In genomic region chr18:10010611-10011015, GRCh38 we compare ENCODE assay signal across 10 cellular contexts.
A peak's percentile ranks its signal among the peaks of the same experiment; 100 is the strongest.
DNase-seq lines count a peak whose midpoint lies in the region; ATAC-seq and TF ChIP-seq lines count a peak whose summit lies in the region.
"Had no signal": no experiment of that assay in that cellular context is flagged by ENCODE, and none has a peak within 500 bp of the region (broad histone marks: within the 10 kb centered on the region; RNA-seq: fewer than 3 reads in every experiment).

No MANE protein-coding gene starts in this region.

- dilution Hi-C loops in IMR-90 (cut with HindIII; ENCODE audit: low sequenced_read_pairs, unreplicated experiment): no loop called here

- no peak overlapping the region for H3K56ac ChIP-seq in IMR-90 (ENCODE audit: extremely low read depth, insufficient read depth, low read length)

- TF ChIP-seq POLR2A in IMR-90 (IDR thresholded peaks at IDR 0.05; ENCODE audit: low read depth, low read length): no peak

- peak overlapping the region; percentile 41 for H2BK120ac ChIP-seq in IMR-90 (ENCODE audit: low read depth, low read length)

- H3K36me3 Mint-ChIP-seq in activated T-cell treated with anti-CD3 and anti-CD28 coated beads, Interleukin-2, amount 50 U/mL, for 4 hours (ENCODE audit: insufficient read depth): no peaks in the 10 kb centered on the region

- H3K4me3 ChIP-seq in IMR-90 (ENCODE audit: insufficient read depth, low read depth, low read length) (no peak overlapping the region), choroid plexus epithelial cell (ENCODE audit: low read depth, low read length) (no peak overlapping the region)
- H3K4me3 ChIP-seq: GM12878 had no signal

- H2BK15ac ChIP-seq in IMR-90 (ENCODE audit: low read depth, low read length): 0 out of 3 replicates have a peak overlapping the region, but pooled peaks have one; percentile 1

- ATAC-seq in IMR-90 (ENCODE audit: low read depth): peak; percentile 93
- ATAC-seq in GM18502 (IDR thresholded peaks at IDR 0.05; ENCODE audit: poor library complexity, unreplicated experiment): no peak
- ATAC-seq in activated T-cell treated with anti-CD3 and anti-CD28 coated beads, Interleukin-2, amount 50 U/mL, for 4 hours: no peak
- ATAC-seq: GM12878 had no signal

- no peaks in the 10 kb centered on the region for H4K20me1 ChIP-seq in IMR-90 (ENCODE audit: insufficient read depth, low read length)

- intact Hi-C loops in IMR-90 (cut with micrococcal nuclease): loop anchor here (10.0 kb wide), 1 partner anchor 224 kb away; no protein-coding TSS in a partner anchor

- TF ChIP-seq RAD21 in IMR-90 (IDR thresholded peaks at IDR 0.05; ENCODE audit: low read length): peak; percentile 12; the same call in 1 of the 2 replicates

- DNase-seq in IMR-90 (peak; percentile 92), choroid plexus epithelial cell (ENCODE audit: low read depth) (peak; percentile 68), left kidney (ENCODE audit: low read depth, low spot score) (peak; percentile 43), substantia nigra (lab: John Stamatoyannopoulos, UW) (peak in 24 of 49 donors; percentile 13 to 74 (median 39)), GM19240 (ENCODE audit: insufficient read length, low spot score) (no peak)
- no peak for DNase-seq in activated T-cell treated with anti-CD3 and anti-CD28 coated beads, Interleukin-2, amount 50 U/mL, for 4 hours
- DNase-seq in activated effector memory CD4-positive, alpha-beta T cell treated with anti-CD3 and anti-CD28 coated beads, Interleukin-2, amount 50 U/mL, for 16 hours: no peak
- DNase-seq: NCI-H2171 had no signal

- H2BK20ac ChIP-seq in IMR-90 (ENCODE audit: low read depth, low read length): peak overlapping the region; percentile 53; the same call in 1 of the 2 replicates

- no peak overlapping the region for H2AK5ac ChIP-seq in IMR-90 (ENCODE audit: low read depth, low read length)

- no peaks in the 10 kb centered on the region for H3K4me1 Mint-ChIP-seq in activated T-cell treated with anti-CD3 and anti-CD28 coated beads, Interleukin-2, amount 50 U/mL, for 4 hours (ENCODE audit: low read depth)

- H3K9me1 ChIP-seq in IMR-90 (ENCODE audit: insufficient read depth, low read length): peaks cover 14% of the 10 kb centered on the region

- no peak overlapping the region for H3K4me3 Mint-ChIP-seq in activated T-cell treated with anti-CD3 and anti-CD28 coated beads, Interleukin-2, amount 50 U/mL, for 4 hours

- CTCF ChIA-PET in IMR-90 (lab: Yijun Ruan, JAX): interaction anchor here (0.6 to 1.3 kb wide), 2 partner anchors 63 to 508 kb away, joined by 6 to 7 read pairs; no protein-coding TSS in a partner anchor

- no peaks in the 10 kb centered on the region for H3K9me3 ChIP-seq in IMR-90 (ENCODE audit: control insufficient read depth, insufficient read depth, low read length)

- H3K4me1 ChIP-seq in IMR-90 (ENCODE audit: control insufficient read depth, insufficient read depth, low read length): peaks cover 13% of the 10 kb centered on the region

- H3K4me2 ChIP-seq in IMR-90 (ENCODE audit: low read depth, low read length): peak overlapping the region; percentile 0

- no peak overlapping the region for H2BK5ac ChIP-seq in IMR-90 (ENCODE audit: low read depth, low read length, poor library complexity, severe bottlenecking)

- TF ChIP-seq CTCF in IMR-90 (conservative IDR thresholded peaks at IDR 0.05; ENCODE audit: low read depth, low read length) (no peak), choroid plexus epithelial cell (conservative IDR thresholded peaks at IDR 0.05; ENCODE audit: low read depth, low read length) (no peak)

- no TSS peak for BruUV-seq in IMR-90 (replicated peaks; lab: Mats Ljungman, UMichigan)

- no peaks in the 10 kb centered on the region for H3K79me1 ChIP-seq in IMR-90 (ENCODE audit: low read depth in 1 of 2, low read length in 2 of 2)

- no peak overlapping the region for H3K9ac ChIP-seq in IMR-90 (ENCODE audit: low read depth, low read length)

- H3K23ac ChIP-seq in IMR-90 (ENCODE audit: low read depth, low read length): no peak overlapping the region

- no peaks in the 10 kb centered on the region for H3K9me3 Mint-ChIP-seq in activated T-cell treated with anti-CD3 and anti-CD28 coated beads, Interleukin-2, amount 50 U/mL, for 4 hours

- H4K91ac ChIP-seq in IMR-90 (ENCODE audit: insufficient read depth, low read depth, low read length): no peak overlapping the region

- no peaks in the 10 kb centered on the region for H3K27me3 Mint-ChIP-seq in activated T-cell treated with anti-CD3 and anti-CD28 coated beads, Interleukin-2, amount 50 U/mL, for 4 hours (ENCODE audit: low read depth)

- no peak overlapping the region; the same call in 1 of the 2 replicates for H3K14ac ChIP-seq in IMR-90 (replicated peaks; ENCODE audit: low read depth, low read length)

- no peak overlapping the region for H2AK9ac ChIP-seq in IMR-90 (replicated peaks; ENCODE audit: low read depth, low read length, poor library complexity)

- in situ Hi-C loops in IMR-90 (cut with MboI; ENCODE audit: low sequenced_read_pairs): no loop called here

- H3K27ac ChIP-seq in IMR-90 (ENCODE audit: insufficient read depth, low read length): no peak overlapping the region
- H3K27ac ChIP-seq in substantia nigra (ENCODE audit: low read depth, low read length, poor library complexity, severe bottlenecking): peak overlapping the region; percentile 37

- POLR2A ChIA-PET in IMR-90 (lab: Charles Lee; ENCODE audit: unreplicated experiment): interaction anchor here (0.5 kb wide), 1 partner anchor 509 kb away, joined by 4 read pairs; no protein-coding TSS in a partner anchor

- WGBS in IMR-90 (ENCODE audit: extremely low coverage in 2 of 2, insufficient read length in 1 of 2), 2 experiments: no CpG with 5 or more reads among the region's 6 CpGs

- H4K5ac ChIP-seq in IMR-90 (ENCODE audit: low read depth, low read length): no peak overlapping the region

- H4K8ac ChIP-seq in IMR-90 (ENCODE audit: low read depth in 2 of 2, low read length in 2 of 2): no peak overlapping the region; a peak in 1 of 4 replicates

- H3K27me3 ChIP-seq in IMR-90 (ENCODE audit: control insufficient read depth, insufficient read depth, low read length): no peaks in the 10 kb centered on the region

- no peaks in the 10 kb centered on the region for H3K36me3 ChIP-seq in IMR-90 (ENCODE audit: control insufficient read depth, insufficient read depth, low read length)

- no peak overlapping the region for H3K18ac ChIP-seq in IMR-90 (ENCODE audit: low read depth, low read length)

- no peak overlapping the region; the same call in 1 of the 2 replicates for H3K4ac ChIP-seq in IMR-90 (ENCODE audit: low read depth, low read length)

- H2AFZ ChIP-seq in IMR-90 (replicated peaks; ENCODE audit: low read length, poor library complexity): peak overlapping the region; percentile 34

TF ChIP-seq in IMR-90, 13 proteins besides CTCF, POLR2A, EP300 and RAD21:
- TF ChIP-seq MAZ (IDR thresholded peaks at IDR 0.05; ENCODE audit: borderline replicate concordance, low read depth, low read length): no peak
- TF ChIP-seq, protein P1, sequence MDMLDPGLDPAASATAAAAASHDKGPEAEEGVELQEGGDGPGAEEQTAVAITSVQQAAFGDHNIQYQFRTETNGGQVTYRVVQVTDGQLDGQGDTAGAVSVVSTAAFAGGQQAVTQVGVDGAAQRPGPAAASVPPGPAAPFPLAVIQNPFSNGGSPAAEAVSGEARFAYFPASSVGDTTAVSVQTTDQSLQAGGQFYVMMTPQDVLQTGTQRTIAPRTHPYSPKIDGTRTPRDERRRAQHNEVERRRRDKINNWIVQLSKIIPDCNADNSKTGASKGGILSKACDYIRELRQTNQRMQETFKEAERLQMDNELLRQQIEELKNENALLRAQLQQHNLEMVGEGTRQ (IDR thresholded peaks at IDR 0.05; ENCODE audit: low read depth, low read length): peak; percentile 40; the same call in 1 of the 2 replicates
- TF ChIP-seq MAFK (IDR thresholded peaks at IDR 0.05; ENCODE audit: low read depth, low read length): peak; percentile 6; the same call in 1 of the 2 replicates
- TF ChIP-seq SMC3 (IDR thresholded peaks at IDR 0.05; ENCODE audit: low read depth, low read length): 0 out of 2 replicates have a peak, but pooled peaks have one; percentile 2
- peak; percentile 60 for TF ChIP-seq CEBPB (IDR thresholded peaks at IDR 0.05; ENCODE audit: low read depth, low read length)

Comparison
In these comparisons a context has a peak if more than half of its experiments do, and no peak if none do; other contexts are left out.
1. DNase-seq: peak in IMR-90 (single experiment), choroid plexus epithelial cell (single experiment) and left kidney (single experiment); none in activated T-cell treated with anti-CD3 and anti-CD28 coated beads, Interleukin-2, amount 50 U/mL, for 4 hours (single experiment), activated effector memory CD4-positive, alpha-beta T cell treated with anti-CD3 and anti-CD28 coated beads, Interleukin-2, amount 50 U/mL, for 16 hours (single experiment) and GM19240 (single experiment).